In genomic region chr20:50115591-50116367, GRCh38 we compare ENCODE assay signal across 8 cellular contexts. TPM values are rescaled to one million over a fixed set of nuclear protein-coding genes. Genes with fewer than 3 reads are reported as not detected.
A peak's percentile ranks its signal among the peaks of the same experiment; 100 is the strongest.
DNase-seq lines count a peak whose midpoint lies in the region; ATAC-seq and TF ChIP-seq lines count a peak whose summit lies in the region.

No MANE protein-coding gene starts in this region.

- H3K27ac ChIP-seq in SK-N-SH (ENCODE audit: low read depth in 2 of 2, low read length in 1 of 2) (peak overlapping the region; percentile 52 to 85; a peak in 3 of 4 replicates), osteoblast (ENCODE audit: low read depth, low read length) (peak overlapping the region; percentile 70), thoracic aorta (peak overlapping the region; percentile 52 to 84)

- no peaks in the 10 kb centered on the region for H3K9me3 Mint-ChIP-seq in activated naive CD4-positive, alpha-beta T cell treated with anti-CD3 and anti-CD28 coated beads, Interleukin-2, amount 50 U/mL, for 72 hours
- peaks cover 2% of the 10 kb centered on the region for H3K9me3 Mint-ChIP-seq in glutamatergic neuron (ENCODE audit: unreplicated experiment)

- no peaks in the 10 kb centered on the region for H3K9me2 ChIP-seq in SK-N-SH

- WGBS in SK-N-SH (ENCODE audit: low lambda C conversion rate) = under 1% methylated on average over 24 of the region's 24 CpGs

- H3K36me3 Mint-ChIP-seq in activated naive CD4-positive, alpha-beta T cell treated with anti-CD3 and anti-CD28 coated beads, Interleukin-2, amount 50 U/mL, for 72 hours = peaks cover 13 to 28% of the 10 kb centered on the region in 2 donors
- H3K36me3 Mint-ChIP-seq in glutamatergic neuron (ENCODE audit: unreplicated experiment) = no peaks in the 10 kb centered on the region

- no peaks in the 10 kb centered on the region for H3K27me3 Mint-ChIP-seq in glutamatergic neuron (ENCODE audit: unreplicated experiment)

- H3K4me1 ChIP-seq in SK-N-SH (ENCODE audit: control insufficient read depth in 1 of 2, insufficient read depth in 2 of 2, low read depth in 1 of 2, low read length in 1 of 2) (peaks cover 15 to 37% of the 10 kb centered on the region in 2 experiments; a peak in 3 of 4 replicates), osteoblast (ENCODE audit: insufficient read depth, low read length) (peaks cover 33% of the 10 kb centered on the region), thoracic aorta (ENCODE audit: control insufficient read depth in 1 of 2, low read depth in 2 of 2) (peaks cover 18 to 43% of the 10 kb centered on the region in 2 donors)

- no peaks in the 10 kb centered on the region for H3K27me3 ChIP-seq in SK-N-SH (ENCODE audit: insufficient read depth)
- no peaks in the 10 kb centered on the region for H3K27me3 ChIP-seq in osteoblast (ENCODE audit: insufficient read depth, low read length)
- no peaks in the 10 kb centered on the region for H3K27me3 ChIP-seq in thoracic aorta (replicated peaks; ENCODE audit: insufficient read depth)

- ATAC-seq in HG02610 (IDR thresholded peaks at IDR 0.05; ENCODE audit: unreplicated experiment) (peak; percentile 78), thoracic aorta (ENCODE audit: insufficient number of reproducible peaks, low FRiP score, low read depth) (peak; percentile 78)
- peak; percentile 90 for ATAC-seq in activated naive CD4-positive, alpha-beta T cell treated with anti-CD3 and anti-CD28 coated beads, Interleukin-2, amount 50 U/mL, for 72 hours

- H3K9me3 ChIP-seq in SK-N-SH (no peaks in the 10 kb centered on the region), osteoblast (ENCODE audit: low read depth, low read length) (no peaks in the 10 kb centered on the region), thoracic aorta (no peaks in the 10 kb centered on the region)

- H3K4me1 Mint-ChIP-seq in glutamatergic neuron (ENCODE audit: low read depth, unreplicated experiment) = peaks cover 25% of the 10 kb centered on the region

- no peak for TF ChIP-seq CTCF in GM10248 (IDR thresholded peaks at IDR 0.05; ENCODE audit: control extremely low read depth, extremely low read depth, low read depth, missing control alignments)
- TF ChIP-seq CTCF in SK-N-SH (IDR thresholded peaks at IDR 0.05) = no peak
- TF ChIP-seq CTCF in glutamatergic neuron (IDR thresholded peaks at IDR 0.05; ENCODE audit: partially characterized antibody, unreplicated experiment) = no peak
- TF ChIP-seq CTCF in osteoblast (IDR thresholded peaks at IDR 0.05; ENCODE audit: extremely low read depth, low read depth, low read length) = no peak
- TF ChIP-seq CTCF in thoracic aorta (IDR thresholded peaks at IDR 0.05) = no peak

- H3K36me3 ChIP-seq in SK-N-SH (replicated peaks in 1 of 2; ENCODE audit: control insufficient read depth in 1 of 2, insufficient read depth in 2 of 2, low read length in 1 of 2) = peaks cover 0 to 2% of the 10 kb centered on the region in 2 experiments
- no peaks in the 10 kb centered on the region for H3K36me3 ChIP-seq in osteoblast (ENCODE audit: insufficient read depth, low read length)
- no peaks in the 10 kb centered on the region for H3K36me3 ChIP-seq in thoracic aorta

- H4K20me1 ChIP-seq in SK-N-SH (ENCODE audit: insufficient read depth) = peaks cover 15% of the 10 kb centered on the region
- peaks cover 17% of the 10 kb centered on the region for H4K20me1 ChIP-seq in osteoblast (ENCODE audit: insufficient read depth, low read length)

- peaks cover 48% of the 10 kb centered on the region for H3K79me2 ChIP-seq in SK-N-SH (ENCODE audit: insufficient read depth)
- H3K79me2 ChIP-seq in osteoblast (ENCODE audit: insufficient read depth, low read length) = peaks cover 36% of the 10 kb centered on the region

- POLR2A ChIA-PET in GM10248 (lab: Yijun Ruan, JAX) (interaction anchor here (0.9 to 1.2 kb wide), 2 partner anchors 37 to 50 kb away, joined by 3 to 4 read pairs; partner anchors contain the start of gene PEDS1), SK-N-SH (lab: Yijun Ruan, JAX) (interaction anchor here (0.7 to 1.9 kb wide), 6 partner anchors 13 to 200 kb away, joined by 3 to 16 read pairs (median 3); partner anchors contain the start of gene PEDS1)

- TF ChIP-seq RAD21 in SK-N-SH (IDR thresholded peaks at IDR 0.05; ENCODE audit: low read length) = no peak

- H3K4me3 ChIP-seq in SK-N-SH (ENCODE audit: low read depth in 2 of 2, low read length in 1 of 2) = peak overlapping the region; percentile 64 to 70
- H3K4me3 ChIP-seq in osteoblast (ENCODE audit: insufficient read depth, low read length) = peak overlapping the region; percentile 72
- H3K4me3 ChIP-seq in thoracic aorta = peak overlapping the region; percentile 74

- H3F3A ChIP-seq in SK-N-SH (replicated peaks; ENCODE audit: insufficient read depth) = peaks cover 19% of the 10 kb centered on the region

- CTCF ChIA-PET in GM10248 (lab: Yijun Ruan, JAX) = interaction anchor here (0.8 to 2.4 kb wide), 17 partner anchors 8 to 574 kb away, joined by 3 to 12 read pairs (median 5); partner anchors contain the start of genes CEBPB and PEDS1
- CTCF ChIA-PET in SK-N-SH (lab: Yijun Ruan, JAX) = interaction anchor here (0.6 to 11.5 kb wide), 16 partner anchors 10 to 459 kb away, joined by 3 to 297 read pairs (median 6); no protein-coding TSS in a partner anchor

- H2AFZ ChIP-seq in SK-N-SH (ENCODE audit: low read depth) (peak overlapping the region; percentile 94), osteoblast (ENCODE audit: low read length) (peak overlapping the region; percentile 89)

- peak overlapping the region; percentile 69 for H3K9ac ChIP-seq in SK-N-SH

- peak overlapping the region; percentile 89 to 93 for H3K27ac Mint-ChIP-seq in activated naive CD4-positive, alpha-beta T cell treated with anti-CD3 and anti-CD28 coated beads, Interleukin-2, amount 50 U/mL, for 72 hours
- peak overlapping the region; percentile 15 for H3K27ac Mint-ChIP-seq in glutamatergic neuron (ENCODE audit: unreplicated experiment)

- H3K4me2 ChIP-seq in SK-N-SH (peak overlapping the region; percentile 90), osteoblast (ENCODE audit: insufficient read depth, low read length) (peak overlapping the region; percentile 94)

- H3K4me3 Mint-ChIP-seq in glutamatergic neuron (ENCODE audit: unreplicated experiment) = peak overlapping the region; percentile 91

- TF ChIP-seq EP300 in SK-N-SH (IDR thresholded peaks at IDR 0.05; ENCODE audit: borderline replicate concordance in 1 of 2, low read depth in 1 of 2, low read length in 1 of 2) = no peak

- DNase-seq in GM10248 (ENCODE audit: extremely low spot score) (peak; percentile 91), NCI-H1092 (lab: John Stamatoyannopoulos, UW) (peak; percentile 69), SK-N-SH (peak; percentile 89), glutamatergic neuron (peak; percentile 92), osteoblast (ENCODE audit: insufficient read length, low spot score, missing footprints) (peak; percentile 97), thoracic aorta (ENCODE audit: low spot score) (peak; percentile 94)
- peak; percentile 84 to 89 for DNase-seq in activated naive CD4-positive, alpha-beta T cell treated with anti-CD3 and anti-CD28 coated beads, Interleukin-2, amount 50 U/mL, for 72 hours (ENCODE audit: low spot score in 2 of 2)

TF ChIP-seq in SK-N-SH, 30 proteins besides CTCF, POLR2A, EP300 and RAD21 (continues in another document):
- TF ChIP-seq ELF1 (IDR thresholded peaks at IDR 0.05) (peak; percentile 61; the same call in 1 of the 2 replicates), POLR2AphosphoS5 (IDR thresholded peaks at IDR 0.05; ENCODE audit: low read depth, low read length) (peak; percentile 94), REST (IDR thresholded peaks at IDR 0.05; ENCODE audit: low read depth, low read length) (no peak)
- TF ChIP-seq, protein P1, sequence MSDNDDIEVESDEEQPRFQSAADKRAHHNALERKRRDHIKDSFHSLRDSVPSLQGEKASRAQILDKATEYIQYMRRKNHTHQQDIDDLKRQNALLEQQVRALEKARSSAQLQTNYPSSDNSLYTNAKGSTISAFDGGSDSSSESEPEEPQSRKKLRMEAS (IDR thresholded peaks at IDR 0.05; ENCODE audit: low read depth) = peak; percentile 90

RNA-seq across cellular contexts. Expression of gene UBE2V1, which starts 2.8 kb away (rescaled TPM):
- polyA plus RNA-seq in SK-N-SH (2012; rRNA removed) = 99.7 and 100 TPM in 2 replicates
- 108 and 138 TPM in 2 replicates for polyA plus RNA-seq in SK-N-SH (2012; cell fraction: cytosol; rRNA removed)
- 79.8 and 106 TPM in 2 replicates for polyA plus RNA-seq in SK-N-SH (2012; cell fraction: nucleus; rRNA removed)
- 100 to 1,000 TPM; 152 to 221 TPM for total RNA-seq in activated naive CD4-positive, alpha-beta T cell treated with anti-CD3 and anti-CD28 coated beads, Interleukin-2, amount 50 U/mL, for 72 hours
- total RNA-seq in glutamatergic neuron (ENCODE audit: unreplicated experiment) (149 TPM), osteoblast (90.8 and 100 TPM in 2 replicates), thoracic aorta (10 to 100 TPM; 91.7 to 98.4 TPM)

RNA-seq across cellular contexts. Expression of gene PEDS1, which starts 37.7 kb away (rescaled TPM):
- polyA plus RNA-seq in SK-N-SH (2012; rRNA removed) = 18.3 and 18.4 TPM in 2 replicates
- polyA plus RNA-seq in SK-N-SH (2012; cell fraction: cytosol; rRNA removed) = 8.6 and 12.8 TPM in 2 replicates
- polyA plus RNA-seq in SK-N-SH (2012; cell fraction: nucleus; rRNA removed) = 10.1 and 13.1 TPM in 2 replicates
- 10 to 100 TPM; 14.8 to 21.2 TPM for total RNA-seq in activated naive CD4-positive, alpha-beta T cell treated with anti-CD3 and anti-CD28 coated beads, Interleukin-2, amount 50 U/mL, for 72 hours
- 29.3 TPM for total RNA-seq in glutamatergic neuron (ENCODE audit: unreplicated experiment)
- 33.3 and 37.6 TPM in 2 replicates for total RNA-seq in osteoblast
- total RNA-seq in thoracic aorta = 10 to 100 TPM; 21.2 to 34.3 TPM

Comparison
In these comparisons a context has a peak if more than half of its experiments do, and no peak if none do; other contexts are left out.
1. Peak in every context shown above with its lines: DNase-seq, ATAC-seq, H3K4me3 ChIP-seq and H3K27ac ChIP-seq.